8 cellular contexts compared by ENCODE assay signal in genomic region chr1:244288663-244289062, GRCh38.
"Had no signal": no experiment of that assay in that cellular context is flagged by ENCODE, and none has a peak within 500 bp of the region (broad histone marks: within the 10 kb centered on the region; RNA-seq: fewer than 3 reads in every experiment).

No MANE protein-coding gene starts in this region.

- ATAC-seq: GM12878 had no signal

- DNase-seq: GDM1, GF-D8 had no signal

- H3K4me3 ChIP-seq: GM12878 had no signal

- FAIRE-seq: G401.6, GM12878, GM12891, GM12892, GM18507, GM19239 had no signal
